ENCODE assay signal across 22 cellular contexts in genomic region chr2:218754781-218755180, GRCh38. TPM values are rescaled to one million over a fixed set of nuclear protein-coding genes. Genes with fewer than 3 reads are reported as not detected.
DNase-seq lines count a peak whose midpoint lies in the region; ATAC-seq, FAIRE-seq and TF ChIP-seq lines count a peak whose summit lies in the region.
"Had no signal": no experiment of that assay in that cellular context is flagged by ENCODE, and none has a peak within 500 bp of the region (broad histone marks: within the 10 kb centered on the region; RNA-seq: fewer than 3 reads in every experiment).

No MANE protein-coding gene starts in this region.

- H3K27ac ChIP-seq in right lobe of liver, result peak overlapping the region; percentile 23 to 92 (median 88)
- H3K27ac ChIP-seq: 22Rv1, BLaER1, C4-2B had no signal

- H3K4me3 Mint-ChIP-seq in CD14-positive monocyte (peak overlapping the region in 1 of 2 donors; percentile 13), endothelial cell (ENCODE audit: unreplicated experiment) (peak overlapping the region; percentile 52)
- H3K4me3 Mint-ChIP-seq: B cell; CD4-positive, alpha-beta T cell; GM23338; H9 had no signal

- H3K27ac Mint-ChIP-seq in CD14-positive monocyte (peak overlapping the region in 4 of 7 donors; percentile 52 to 85 (median 70)), endothelial cell (ENCODE audit: unreplicated experiment) (no peak overlapping the region)
- H3K27ac Mint-ChIP-seq: B cell; CD4-positive, alpha-beta T cell; CD8-positive, alpha-beta memory T cell; GM23338; H9 had no signal

- intact Hi-C loops in CD14-positive monocyte (cut with micrococcal nuclease), result no loop called here
- intact Hi-C loops in right lobe of liver (cut with DNase I), result no loop called here

- FAIRE-seq in bronchial epithelial cell (lab: Jason Lieb, UNC), result peak; percentile 73
- FAIRE-seq: A204.1, G401.6, GM12878, GM18507 had no signal

- no peak for ATAC-seq in right lobe of liver
- ATAC-seq: GM12878, GM23338, HCT116 had no signal

- peaks cover 0 to 65% (median 19%) of the 10 kb centered on the region in 4 donors for H3K4me1 ChIP-seq in right lobe of liver
- H3K4me1 ChIP-seq: BLaER1 had no signal

- H3K9me3 Mint-ChIP-seq in CD14-positive monocyte (peaks cover 0 to 3% (median 0%) of the 10 kb centered on the region in 7 donors), endothelial cell (ENCODE audit: unreplicated experiment) (no peaks in the 10 kb centered on the region)
- H3K9me3 Mint-ChIP-seq: CD4-positive, alpha-beta T cell; CD8-positive, alpha-beta memory T cell; GM23338; H9 had no signal

- peaks cover 0 to 4% (median 0%) of the 10 kb centered on the region in 3 donors for H3K27me3 Mint-ChIP-seq in CD14-positive monocyte (ENCODE audit: low read depth in 3 of 3)
- H3K27me3 Mint-ChIP-seq in endothelial cell (ENCODE audit: unreplicated experiment), result no peaks in the 10 kb centered on the region
- H3K27me3 Mint-ChIP-seq: B cell; CD4-positive, alpha-beta T cell; CD8-positive, alpha-beta memory T cell had no signal

- DNase-seq in CD14-positive monocyte (ENCODE audit: low spot score), result no peak
- no peak for DNase-seq in bronchial epithelial cell (ENCODE audit: low read depth)
- no peak for DNase-seq in endothelial cell (ENCODE audit: low spot score)
- no peak for DNase-seq in right lobe of liver
- DNase-seq in effector CD8-positive, alpha-beta T cell (lab: John Stamatoyannopoulos, UW), result no peak
- DNase-seq in activated effector memory CD4-positive, alpha-beta T cell treated with Interleukin-2 at 50 U/mL for 16 hours, result no peak
- DNase-seq in NCI-H526 (lab: John Stamatoyannopoulos, UW), result no peak
- no peak for DNase-seq in GM10266 (ENCODE audit: extremely low spot score)
- DNase-seq: CD4-positive, alpha-beta T cell; CD8-positive, alpha-beta memory T cell; DMS79 treated with DMSO at 0.1 percent for 48 hours; H9 had no signal

- H3K4me3 ChIP-seq in bronchial epithelial cell (ENCODE audit: low read depth, low read length) (no peak overlapping the region), right lobe of liver (no peak overlapping the region)
- H3K4me3 ChIP-seq: BLaER1, GM12878, GM23338 had no signal

- peaks cover 79 to 82% of the 10 kb centered on the region in 2 donors for H3K36me3 Mint-ChIP-seq in CD14-positive monocyte
- H3K36me3 Mint-ChIP-seq in endothelial cell (ENCODE audit: low read depth, unreplicated experiment), result peaks cover 53% of the 10 kb centered on the region

- H3K27me3 ChIP-seq in bronchial epithelial cell (ENCODE audit: control insufficient read depth, insufficient read depth, low read length) (no peaks in the 10 kb centered on the region), right lobe of liver (no peaks in the 10 kb centered on the region)
- H3K27me3 ChIP-seq: BLaER1 had no signal

- peaks cover 12% of the 10 kb centered on the region for H3K36me3 ChIP-seq in bronchial epithelial cell (ENCODE audit: control insufficient read depth, insufficient read depth, low read length)
- H3K36me3 ChIP-seq in right lobe of liver, result peaks cover 0 to 14% (median 1%) of the 10 kb centered on the region in 4 donors

- no peaks in the 10 kb centered on the region for H3K9me3 ChIP-seq in right lobe of liver
- H3K9me3 ChIP-seq: BLaER1 had no signal

- H3K4me1 Mint-ChIP-seq in CD14-positive monocyte (peaks cover 30% of the 10 kb centered on the region), endothelial cell (ENCODE audit: unreplicated experiment) (no peaks in the 10 kb centered on the region)
- H3K4me1 Mint-ChIP-seq: B cell; CD8-positive, alpha-beta memory T cell; H9 had no signal

- TF ChIP-seq POLR2A in right lobe of liver (IDR thresholded peaks at IDR 0.05), result no peak

- WGBS in right lobe of liver (ENCODE audit: insufficient coverage, low coverage, low lambda C conversion rate, missing lambda C conversion rate), result 65% methylated on average over 4 of the region's 7 CpGs

- TF ChIP-seq CTCF in CD14-positive monocyte (IDR thresholded peaks at IDR 0.05), result no peak
- TF ChIP-seq CTCF in bronchial epithelial cell (IDR thresholded peaks at IDR 0.05; ENCODE audit: insufficient read depth, low read length, severe bottlenecking), result no peak
- no peak for TF ChIP-seq CTCF in endothelial cell (IDR thresholded peaks at IDR 0.05; ENCODE audit: unreplicated experiment)
- TF ChIP-seq CTCF in right lobe of liver (IDR thresholded peaks at IDR 0.05), result no peak
- no peak for TF ChIP-seq CTCF in GM10266 (IDR thresholded peaks at IDR 0.05; ENCODE audit: control insufficient read depth, insufficient read depth, low read depth, missing control alignments)

RNA-seq across cellular contexts. Expression of gene CYP27A1, which starts 27.2 kb away (rescaled TPM):
- polyA plus RNA-seq in CD14-positive monocyte, result 100 to 1,000 TPM; 214 to 218 TPM
- total RNA-seq in bronchial epithelial cell (0.13 and 0.26 TPM in 2 replicates), endothelial cell (ENCODE audit: unreplicated experiment) (9.0 TPM), right lobe of liver (100 to 1,000 TPM; 209 to 463 (median 238) TPM)
- polyA plus RNA-seq: CD8-positive, alpha-beta memory T cell had no signal

RNA-seq across cellular contexts. Expression of gene TTLL4, which starts 44.1 kb away (rescaled TPM):
- polyA plus RNA-seq in CD14-positive monocyte, result 10 to 100 TPM; 13.5 to 16.3 TPM
- total RNA-seq in bronchial epithelial cell (5.5 and 6.8 TPM in 2 replicates), endothelial cell (ENCODE audit: unreplicated experiment) (47.3 TPM), right lobe of liver (10 to 100 TPM in 4 of 6 experiments, 1 to 10 TPM in 2; 8.2 to 14.8 (median 11.6) TPM)

Comparison
In these comparisons a context has a peak if more than half of its experiments do, and no peak if none do; other contexts are left out.
1. RNA of gene CYP27A1, which starts 27.2 kb away (total RNA-seq): 209 to 463 TPM in right lobe of liver; 9.0 TPM in endothelial cell (single experiment) and 0.13 to 0.26 TPM in bronchial epithelial cell; every median in the first group is over 10 times any median in the second.